In genomic region chr7:141161959-141162547, GRCh38 we compare ENCODE assay signal across 17 cellular contexts.
DNase-seq lines count a peak whose midpoint lies in the region; ATAC-seq lines count a peak whose summit lies in the region.
"Had no signal": no experiment of that assay in that cellular context is flagged by ENCODE, and none has a peak within 500 bp of the region (broad histone marks: within the 10 kb centered on the region; RNA-seq: fewer than 3 reads in every experiment).

No MANE protein-coding gene starts in this region.

- no peak for ATAC-seq in HG03196 (IDR thresholded peaks at IDR 0.05; ENCODE audit: unreplicated experiment)
- ATAC-seq: activated T-helper 17 cell treated with anti-CD3 and anti-CD28 coated beads, Interleukin-2, amount 50 U/mL, for 72 hours; natural killer cell had no signal

- DNase-seq in ELF-1 (ENCODE audit: low read depth, low spot score), result peak; percentile 29
- peak; percentile 48 for DNase-seq in NCI-H2196 (lab: John Stamatoyannopoulos, UW; ENCODE audit: unreplicated experiment)
- peak; percentile 78 for DNase-seq in cerebellum (ENCODE audit: low spot score)
- peak; percentile 80 for DNase-seq in renal cortical epithelial cell (ENCODE audit: low read depth)
- no peak for DNase-seq in hippocampal formation (lab: John Stamatoyannopoulos, UW)
- DNase-seq in NCI-H345 treated with DMSO at 0.1 percent for 48 hours (lab: John Stamatoyannopoulos, UW; ENCODE audit: unreplicated experiment), result no peak
- DNase-seq: activated CD4-positive, alpha-beta memory T cell treated with anti-CD3 and anti-CD28 coated beads, Interleukin-2, amount 10 ng/mL, durations not matched to agents 7 days and 5 days; activated naive CD4-positive, alpha-beta T cell treated with anti-CD3 and anti-CD28 coated beads, Interleukin-2, amount 50 U/mL, for 16 hours; Kasumi-1; MV-4-11; natural killer cell; NCI-H1694; NCI-H82; occipital lobe; transverse colon had no signal

Comparison
In these comparisons a context has a peak if more than half of its experiments do, and no peak if none do; other contexts are left out.
1. DNase-seq: peak in ELF-1 (single experiment), NCI-H2196 (single experiment), cerebellum (single experiment) and renal cortical epithelial cell (single experiment); none in hippocampal formation (0 of 2) and NCI-H345 treated with DMSO at 0.1 percent for 48 hours (single experiment).